1 cellular context compared by ENCODE assay signal in genomic region chr12:49568442-49568776, GRCh38.
A peak's percentile ranks its signal among the peaks of the same experiment; 100 is the strongest.
TF ChIP-seq lines count a peak whose summit lies in the region.

No MANE protein-coding gene starts in this region.

TF ChIP-seq in HepG2, 621 proteins besides CTCF, POLR2A, EP300 and RAD21 (continues in another document):
- TF ChIP-seq SNRNP70 (IDR thresholded peaks at IDR 0.05; ENCODE audit: low read depth, low read length), result no peak
- TF ChIP-seq ZNF605 (CRISPR knock-in tag; IDR thresholded peaks at IDR 0.05), result 0 out of 2 replicates have a peak, but pooled peaks have one; percentile 3
- TF ChIP-seq, protein P1, sequence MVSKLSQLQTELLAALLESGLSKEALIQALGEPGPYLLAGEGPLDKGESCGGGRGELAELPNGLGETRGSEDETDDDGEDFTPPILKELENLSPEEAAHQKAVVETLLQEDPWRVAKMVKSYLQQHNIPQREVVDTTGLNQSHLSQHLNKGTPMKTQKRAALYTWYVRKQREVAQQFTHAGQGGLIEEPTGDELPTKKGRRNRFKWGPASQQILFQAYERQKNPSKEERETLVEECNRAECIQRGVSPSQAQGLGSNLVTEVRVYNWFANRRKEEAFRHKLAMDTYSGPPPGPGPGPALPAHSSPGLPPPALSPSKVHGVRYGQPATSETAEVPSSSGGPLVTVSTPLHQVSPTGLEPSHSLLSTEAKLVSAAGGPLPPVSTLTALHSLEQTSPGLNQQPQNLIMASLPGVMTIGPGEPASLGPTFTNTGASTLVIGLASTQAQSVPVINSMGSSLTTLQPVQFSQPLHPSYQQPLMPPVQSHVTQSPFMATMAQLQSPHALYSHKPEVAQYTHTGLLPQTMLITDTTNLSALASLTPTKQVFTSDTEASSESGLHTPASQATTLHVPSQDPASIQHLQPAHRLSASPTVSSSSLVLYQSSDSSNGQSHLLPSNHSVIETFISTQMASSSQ (IDR thresholded peaks at IDR 0.05; ENCODE audit: low read depth), result no peak
- TF ChIP-seq, protein P1 (CRISPR knock-in tag; IDR thresholded peaks at IDR 0.05; ENCODE audit: borderline replicate concordance), result no peak
- no peak; the same call in 1 of the 2 replicates for TF ChIP-seq DNMT1 (CRISPR knock-in tag; IDR thresholded peaks at IDR 0.05)
- TF ChIP-seq MLX (CRISPR knock-in tag; IDR thresholded peaks at IDR 0.05), result no peak
- no peak for TF ChIP-seq RFX5 (IDR thresholded peaks at IDR 0.05; ENCODE audit: low read depth, low read length)
- TF ChIP-seq ZBTB20 (CRISPR knock-in tag; IDR thresholded peaks at IDR 0.05; ENCODE audit: borderline replicate concordance, low read depth), result no peak; the same call in 1 of the 2 replicates
- no peak for TF ChIP-seq WIZ (CRISPR knock-in tag; IDR thresholded peaks at IDR 0.05)
- no peak for TF ChIP-seq NFIC (IDR thresholded peaks at IDR 0.05; ENCODE audit: low read length)
- no peak for TF ChIP-seq SP140L (CRISPR knock-in tag; IDR thresholded peaks at IDR 0.05; ENCODE audit: borderline replicate concordance)
- TF ChIP-seq MED8 (CRISPR knock-in tag; IDR thresholded peaks at IDR 0.05; ENCODE audit: insufficient replicate concordance), result no peak
- no peak for TF ChIP-seq ZFYVE20 (CRISPR knock-in tag; IDR thresholded peaks at IDR 0.05; ENCODE audit: borderline replicate concordance, low read depth)
- TF ChIP-seq, protein P2, sequence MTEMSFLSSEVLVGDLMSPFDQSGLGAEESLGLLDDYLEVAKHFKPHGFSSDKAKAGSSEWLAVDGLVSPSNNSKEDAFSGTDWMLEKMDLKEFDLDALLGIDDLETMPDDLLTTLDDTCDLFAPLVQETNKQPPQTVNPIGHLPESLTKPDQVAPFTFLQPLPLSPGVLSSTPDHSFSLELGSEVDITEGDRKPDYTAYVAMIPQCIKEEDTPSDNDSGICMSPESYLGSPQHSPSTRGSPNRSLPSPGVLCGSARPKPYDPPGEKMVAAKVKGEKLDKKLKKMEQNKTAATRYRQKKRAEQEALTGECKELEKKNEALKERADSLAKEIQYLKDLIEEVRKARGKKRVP (CRISPR knock-in tag; IDR thresholded peaks at IDR 0.05), result 0 out of 4 replicates have a peak, but pooled peaks of 1 of the 2 experiments have one; percentile 2
- TF ChIP-seq ZNF224 (CRISPR knock-in tag; IDR thresholded peaks at IDR 0.05), result 0 out of 2 replicates have a peak, but pooled peaks have one; percentile 18
- no peak for TF ChIP-seq ZNF580 (CRISPR knock-in tag; IDR thresholded peaks at IDR 0.05; ENCODE audit: borderline replicate concordance, low read depth)
- TF ChIP-seq, protein P3, sequence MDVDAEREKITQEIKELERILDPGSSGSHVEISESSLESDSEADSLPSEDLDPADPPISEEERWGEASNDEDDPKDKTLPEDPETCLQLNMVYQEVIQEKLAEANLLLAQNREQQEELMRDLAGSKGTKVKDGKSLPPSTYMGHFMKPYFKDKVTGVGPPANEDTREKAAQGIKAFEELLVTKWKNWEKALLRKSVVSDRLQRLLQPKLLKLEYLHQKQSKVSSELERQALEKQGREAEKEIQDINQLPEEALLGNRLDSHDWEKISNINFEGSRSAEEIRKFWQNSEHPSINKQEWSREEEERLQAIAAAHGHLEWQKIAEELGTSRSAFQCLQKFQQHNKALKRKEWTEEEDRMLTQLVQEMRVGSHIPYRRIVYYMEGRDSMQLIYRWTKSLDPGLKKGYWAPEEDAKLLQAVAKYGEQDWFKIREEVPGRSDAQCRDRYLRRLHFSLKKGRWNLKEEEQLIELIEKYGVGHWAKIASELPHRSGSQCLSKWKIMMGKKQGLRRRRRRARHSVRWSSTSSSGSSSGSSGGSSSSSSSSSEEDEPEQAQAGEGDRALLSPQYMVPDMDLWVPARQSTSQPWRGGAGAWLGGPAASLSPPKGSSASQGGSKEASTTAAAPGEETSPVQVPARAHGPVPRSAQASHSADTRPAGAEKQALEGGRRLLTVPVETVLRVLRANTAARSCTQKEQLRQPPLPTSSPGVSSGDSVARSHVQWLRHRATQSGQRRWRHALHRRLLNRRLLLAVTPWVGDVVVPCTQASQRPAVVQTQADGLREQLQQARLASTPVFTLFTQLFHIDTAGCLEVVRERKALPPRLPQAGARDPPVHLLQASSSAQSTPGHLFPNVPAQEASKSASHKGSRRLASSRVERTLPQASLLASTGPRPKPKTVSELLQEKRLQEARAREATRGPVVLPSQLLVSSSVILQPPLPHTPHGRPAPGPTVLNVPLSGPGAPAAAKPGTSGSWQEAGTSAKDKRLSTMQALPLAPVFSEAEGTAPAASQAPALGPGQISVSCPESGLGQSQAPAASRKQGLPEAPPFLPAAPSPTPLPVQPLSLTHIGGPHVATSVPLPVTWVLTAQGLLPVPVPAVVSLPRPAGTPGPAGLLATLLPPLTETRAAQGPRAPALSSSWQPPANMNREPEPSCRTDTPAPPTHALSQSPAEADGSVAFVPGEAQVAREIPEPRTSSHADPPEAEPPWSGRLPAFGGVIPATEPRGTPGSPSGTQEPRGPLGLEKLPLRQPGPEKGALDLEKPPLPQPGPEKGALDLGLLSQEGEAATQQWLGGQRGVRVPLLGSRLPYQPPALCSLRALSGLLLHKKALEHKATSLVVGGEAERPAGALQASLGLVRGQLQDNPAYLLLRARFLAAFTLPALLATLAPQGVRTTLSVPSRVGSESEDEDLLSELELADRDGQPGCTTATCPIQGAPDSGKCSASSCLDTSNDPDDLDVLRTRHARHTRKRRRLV (CRISPR knock-in tag; IDR thresholded peaks at IDR 0.05), result no peak
- no peak for TF ChIP-seq ARID2 (CRISPR knock-in tag; IDR thresholded peaks at IDR 0.05; ENCODE audit: borderline replicate concordance)
- TF ChIP-seq ZFP82 (CRISPR knock-in tag; IDR thresholded peaks at IDR 0.05; ENCODE audit: borderline replicate concordance), result 0 out of 2 replicates have a peak, but pooled peaks have one; percentile 19
- TF ChIP-seq BORCS8-MEF2B (CRISPR knock-in tag; IDR thresholded peaks at IDR 0.05), result 0 out of 2 replicates have a peak, but pooled peaks have one; percentile 1
- 0 out of 2 replicates have a peak, but pooled peaks have one; percentile 26 for TF ChIP-seq ZNF607 (CRISPR knock-in tag; IDR thresholded peaks at IDR 0.05; ENCODE audit: borderline replicate concordance)
- TF ChIP-seq UBTF (CRISPR knock-in tag; IDR thresholded peaks at IDR 0.05), result 0 out of 2 replicates have a peak, but pooled peaks have one; percentile 16
- TF ChIP-seq, protein P4, sequence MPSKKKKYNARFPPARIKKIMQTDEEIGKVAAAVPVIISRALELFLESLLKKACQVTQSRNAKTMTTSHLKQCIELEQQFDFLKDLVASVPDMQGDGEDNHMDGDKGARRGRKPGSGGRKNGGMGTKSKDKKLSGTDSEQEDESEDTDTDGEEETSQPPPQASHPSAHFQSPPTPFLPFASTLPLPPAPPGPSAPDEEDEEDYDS (CRISPR knock-in tag; IDR thresholded peaks at IDR 0.05), result no peak
- no peak for TF ChIP-seq MZF1 (CRISPR knock-in tag; IDR thresholded peaks at IDR 0.05; ENCODE audit: borderline replicate concordance)
- no peak for TF ChIP-seq ZNF160 (CRISPR knock-in tag; IDR thresholded peaks at IDR 0.05)
- no peak for TF ChIP-seq RAD51 (IDR thresholded peaks at IDR 0.05; ENCODE audit: borderline replicate concordance)
- TF ChIP-seq ZSCAN30 (CRISPR knock-in tag; IDR thresholded peaks at IDR 0.05), result no peak
- TF ChIP-seq FOXA3 (CRISPR knock-in tag; IDR thresholded peaks at IDR 0.05), result no peak
- TF ChIP-seq MAF1 (CRISPR knock-in tag; IDR thresholded peaks at IDR 0.05; ENCODE audit: borderline replicate concordance), result no peak
- 0 out of 2 replicates have a peak, but pooled peaks have one; percentile 11 for TF ChIP-seq ZC3H13 (CRISPR knock-in tag; IDR thresholded peaks at IDR 0.05)
- no peak for TF ChIP-seq FOXC1 (CRISPR knock-in tag; IDR thresholded peaks at IDR 0.05; ENCODE audit: borderline replicate concordance)
- no peak for TF ChIP-seq ZNF281 (CRISPR knock-in tag; IDR thresholded peaks at IDR 0.05; ENCODE audit: borderline replicate concordance)
- TF ChIP-seq ZNF543 (CRISPR knock-in tag; IDR thresholded peaks at IDR 0.05), result 0 out of 2 replicates have a peak, but pooled peaks have one; percentile 44
- no peak for TF ChIP-seq MEIS1 (CRISPR knock-in tag; IDR thresholded peaks at IDR 0.05; ENCODE audit: borderline replicate concordance)
- TF ChIP-seq ZNF782 (CRISPR knock-in tag; IDR thresholded peaks at IDR 0.05; ENCODE audit: borderline replicate concordance), result no peak
- peak; percentile 34; the same call in 1 of the 2 replicates for TF ChIP-seq KDM5A (IDR thresholded peaks at IDR 0.05; ENCODE audit: borderline replicate concordance, low read length)
- TF ChIP-seq DMAP1 (CRISPR knock-in tag; IDR thresholded peaks at IDR 0.05), result no peak
- TF ChIP-seq SOX5 (CRISPR knock-in tag; IDR thresholded peaks at IDR 0.05; ENCODE audit: borderline replicate concordance), result no peak
- peak; percentile 13 for TF ChIP-seq ASH2L (IDR thresholded peaks at IDR 0.05; ENCODE audit: insufficient read length, low read depth, low read length)
- TF ChIP-seq SOX13 (IDR thresholded peaks at IDR 0.05), result no peak
- no peak for TF ChIP-seq SOX13 (CRISPR knock-in tag; conservative IDR thresholded peaks at IDR 0.05 in 1 of 2, IDR thresholded peaks at IDR 0.05 in 1 of 2)
- no peak for TF ChIP-seq ZNF33B (CRISPR knock-in tag; IDR thresholded peaks at IDR 0.05)
- TF ChIP-seq ZNF12 (CRISPR knock-in tag; IDR thresholded peaks at IDR 0.05), result no peak
- TF ChIP-seq, protein P5, sequence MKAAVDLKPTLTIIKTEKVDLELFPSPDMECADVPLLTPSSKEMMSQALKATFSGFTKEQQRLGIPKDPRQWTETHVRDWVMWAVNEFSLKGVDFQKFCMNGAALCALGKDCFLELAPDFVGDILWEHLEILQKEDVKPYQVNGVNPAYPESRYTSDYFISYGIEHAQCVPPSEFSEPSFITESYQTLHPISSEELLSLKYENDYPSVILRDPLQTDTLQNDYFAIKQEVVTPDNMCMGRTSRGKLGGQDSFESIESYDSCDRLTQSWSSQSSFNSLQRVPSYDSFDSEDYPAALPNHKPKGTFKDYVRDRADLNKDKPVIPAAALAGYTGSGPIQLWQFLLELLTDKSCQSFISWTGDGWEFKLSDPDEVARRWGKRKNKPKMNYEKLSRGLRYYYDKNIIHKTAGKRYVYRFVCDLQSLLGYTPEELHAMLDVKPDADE (CRISPR knock-in tag; IDR thresholded peaks at IDR 0.05), result no peak
- TF ChIP-seq PBX3 (CRISPR knock-in tag; IDR thresholded peaks at IDR 0.05; ENCODE audit: borderline replicate concordance), result no peak
